8 cellular contexts compared by ENCODE assay signal in the genomic region with DNA sequence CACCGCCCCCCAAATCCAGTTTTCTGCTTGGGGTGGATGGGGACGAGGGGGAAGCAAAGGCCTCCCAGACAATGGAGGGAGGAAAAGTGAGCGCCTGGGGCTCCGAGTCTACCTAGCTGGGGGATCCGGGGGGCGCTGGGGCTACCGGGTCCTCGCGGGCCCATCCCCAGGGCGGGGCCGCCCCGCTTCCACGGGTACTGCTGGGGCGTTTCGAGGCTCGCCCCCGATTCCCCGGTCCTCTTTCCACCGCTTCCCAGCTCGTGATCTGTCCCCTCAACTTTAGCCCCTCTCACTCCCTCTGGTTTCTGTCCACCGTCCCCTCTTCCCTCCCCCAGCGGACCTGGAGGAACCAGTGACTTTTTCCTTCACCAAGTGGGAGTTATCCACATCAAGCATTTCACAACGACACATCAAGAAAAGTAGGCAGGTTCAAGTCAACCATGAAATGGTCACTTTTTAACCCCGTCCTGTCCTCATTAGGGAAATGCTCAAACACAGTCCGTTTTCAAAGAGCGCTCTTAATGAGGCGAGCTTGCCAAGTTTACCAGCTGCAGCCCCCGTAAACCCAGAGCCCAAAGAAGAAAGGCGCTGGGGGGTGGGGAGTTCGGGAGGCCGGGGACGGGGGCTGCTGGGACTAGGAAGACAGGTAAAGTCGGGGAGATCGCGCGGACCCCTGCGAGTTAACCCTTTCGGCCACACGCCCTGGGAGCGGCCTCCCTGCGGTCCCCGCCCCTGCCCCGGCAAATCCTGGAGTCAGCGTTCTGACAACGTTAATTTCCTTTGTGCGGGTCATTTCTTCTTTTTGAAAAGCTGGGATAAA. TPM values are rescaled to one million over a fixed set of nuclear protein-coding genes. Genes with fewer than 3 reads are reported as not detected.
DNase-seq lines count a peak whose midpoint lies in the region; ATAC-seq and TF ChIP-seq lines count a peak whose summit lies in the region.

No MANE protein-coding gene starts in this region.

- no peak for TF ChIP-seq CTCF in esophagus squamous epithelium (IDR thresholded peaks at IDR 0.05)

- H3K4me3 Mint-ChIP-seq in activated T-cell treated with anti-CD3 and anti-CD28 coated beads, Interleukin-2, amount 50 U/mL, for 4 hours: peak overlapping the region; percentile 77
- peak overlapping the region; percentile 37 to 90 (median 81) for H3K4me3 Mint-ChIP-seq in naive B cell

- ATAC-seq in activated T-cell treated with anti-CD3 and anti-CD28 coated beads, Interleukin-2, amount 50 U/mL, for 4 hours: no peak
- ATAC-seq in naive B cell (ENCODE audit: low read depth in 2 of 2): no peak

- intact Hi-C loops in esophagus squamous epithelium (cut with DNase I): no loop called here

- no peaks in the 10 kb centered on the region for H3K36me3 Mint-ChIP-seq in activated T-cell treated with anti-CD3 and anti-CD28 coated beads, Interleukin-2, amount 50 U/mL, for 4 hours (ENCODE audit: insufficient read depth)
- peaks cover 0 to 11% of the 10 kb centered on the region in 2 donors for H3K36me3 Mint-ChIP-seq in naive B cell

- no peak for TF ChIP-seq POLR2A in esophagus squamous epithelium (IDR thresholded peaks at IDR 0.05)

- H3K9me3 ChIP-seq in SK-N-MC (ENCODE audit: low read depth, low read length) (no peaks in the 10 kb centered on the region), esophagus squamous epithelium (no peaks in the 10 kb centered on the region)

- no peak overlapping the region for H3K9ac ChIP-seq in SK-N-MC (ENCODE audit: insufficient read length)

- H3K9me3 Mint-ChIP-seq in activated T-cell treated with anti-CD3 and anti-CD28 coated beads, Interleukin-2, amount 50 U/mL, for 4 hours: no peaks in the 10 kb centered on the region
- H3K9me3 Mint-ChIP-seq in naive B cell: peaks cover 2 to 19% (median 7%) of the 10 kb centered on the region in 7 donors

- H3K4me1 ChIP-seq in esophagus squamous epithelium: peaks cover 6 to 63% (median 10%) of the 10 kb centered on the region in 3 donors

- H3K4me3 ChIP-seq in SK-N-MC (peak overlapping the region; percentile 68), esophagus squamous epithelium (peak overlapping the region; percentile 74 to 90 (median 84))

- H3K36me3 ChIP-seq in SK-N-MC (ENCODE audit: insufficient read depth, low read length) (no peaks in the 10 kb centered on the region), esophagus squamous epithelium (no peaks in the 10 kb centered on the region)

- peaks cover 24% of the 10 kb centered on the region for H3K4me1 Mint-ChIP-seq in activated T-cell treated with anti-CD3 and anti-CD28 coated beads, Interleukin-2, amount 50 U/mL, for 4 hours (ENCODE audit: low read depth)
- peaks cover 17 to 29% (median 20%) of the 10 kb centered on the region in 3 donors for H3K4me1 Mint-ChIP-seq in naive B cell

- 3 to 8% methylated on average over 20 to 31 of the region's 46 CpGs for WGBS in esophagus squamous epithelium, 2 donors

- DNase-seq in activated T-cell treated with anti-CD3 and anti-CD28 coated beads, Interleukin-2, amount 50 U/mL, for 4 hours: no peak
- DNase-seq in activated T-cell treated with anti-CD3 and anti-CD28 coated beads, Interleukin-2, amount 50 U/mL, for 48 hours: no peak
- DNase-seq in SK-N-MC (ENCODE audit: low read depth, low spot score) (no peak), esophagus squamous epithelium (lab: John Stamatoyannopoulos, UW) (no peak), naive B cell (no peak), GOT3 (lab: John Stamatoyannopoulos, UW) (no peak), germinal center (ENCODE audit: low spot score) (no peak), NOMO-1 treated with DMSO at 0.1 percent for 48 hours (lab: John Stamatoyannopoulos, UW; ENCODE audit: unreplicated experiment) (no peak)

- peaks cover 0 to 23% (median 0%) of the 10 kb centered on the region in 4 donors for H3K27me3 ChIP-seq in esophagus squamous epithelium

- H3K27ac Mint-ChIP-seq in naive B cell: peak overlapping the region in 1 of 6 donors; percentile 79

- H3K27me3 Mint-ChIP-seq in activated T-cell treated with anti-CD3 and anti-CD28 coated beads, Interleukin-2, amount 50 U/mL, for 4 hours (ENCODE audit: low read depth): peaks cover 60% of the 10 kb centered on the region
- peaks cover 61 to 69% (median 65%) of the 10 kb centered on the region in 3 donors for H3K27me3 Mint-ChIP-seq in naive B cell

- peak overlapping the region; percentile 25; the same call in 1 of the 2 replicates for H3K27ac ChIP-seq in SK-N-MC
- H3K27ac ChIP-seq in esophagus squamous epithelium: peak overlapping the region; percentile 94 to 100 (median 98)

RNA-seq across cellular contexts. Expression of gene NFIB, which starts 2.0 kb away (rescaled TPM):
- under 1 TPM; 0.20 to 0.42 (median 0.30) TPM for total RNA-seq in activated T-cell treated with anti-CD3 and anti-CD28 coated beads, Interleukin-2, amount 50 U/mL, for 4 hours
- total RNA-seq in esophagus squamous epithelium: 10 to 100 TPM; 16.8 to 38.1 (median 23.0) TPM
- under 1 TPM in 3 of 6 donors, not detected in 3; 0.31 to 0.69 (median 0.41) TPM for polyA plus RNA-seq in naive B cell (ENCODE audit: low read depth in 6 of 6)

Comparison
In these comparisons a context has a peak if more than half of its experiments do, and no peak if none do; other contexts are left out.
1. RNA of gene NFIB, which starts 2.0 kb away (total RNA-seq): 16.8 to 38.1 TPM in esophagus squamous epithelium; 0.20 to 0.42 TPM in activated T-cell treated with anti-CD3 and anti-CD28 coated beads, Interleukin-2, amount 50 U/mL, for 4 hours; every median in the first group is over 10 times any median in the second.